Comparison of ENCODE assay signal across 15 cellular contexts in the genomic region with DNA sequence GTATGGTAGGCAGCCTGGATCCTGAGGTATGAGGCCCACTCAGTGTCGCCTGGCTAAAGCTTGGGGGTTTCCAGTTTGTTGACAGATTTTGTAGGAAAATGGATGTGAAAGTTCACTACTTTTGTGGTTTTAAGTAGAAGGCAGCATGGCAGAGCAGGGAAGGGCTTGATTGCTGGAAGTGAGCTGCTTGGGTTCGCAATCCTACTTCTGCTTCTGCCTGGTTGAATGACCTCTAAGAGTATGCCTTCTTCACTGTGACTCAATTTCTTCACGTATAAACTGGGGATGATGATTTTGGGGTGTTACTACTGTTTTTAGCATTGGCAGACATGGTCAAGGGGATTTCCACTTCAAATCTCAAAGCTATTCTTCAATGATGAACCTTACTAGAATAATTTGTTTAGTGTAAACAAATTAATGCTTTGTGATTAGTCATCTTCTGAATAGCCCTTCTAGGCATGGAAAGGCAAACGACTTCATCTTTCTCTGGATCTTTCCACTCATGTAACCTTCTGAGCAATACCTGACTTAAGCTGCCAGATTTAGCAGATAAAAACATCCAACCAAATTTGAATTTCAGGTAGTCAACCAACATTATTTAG. TPM values are rescaled to one million over a fixed set of nuclear protein-coding genes. Genes with fewer than 3 reads are reported as not detected.
A peak's percentile ranks its signal among the peaks of the same experiment; 100 is the strongest.
DNase-seq lines count a peak whose midpoint lies in the region; ATAC-seq and TF ChIP-seq lines count a peak whose summit lies in the region.
"Had no signal": no experiment of that assay in that cellular context is flagged by ENCODE, and none has a peak within 500 bp of the region (broad histone marks: within the 10 kb centered on the region; RNA-seq: fewer than 3 reads in every experiment).

No MANE protein-coding gene starts in this region.

- peaks cover 0 to 39% of the 10 kb centered on the region in 2 donors for H3K4me1 ChIP-seq in left lung

- H3K36me3 Mint-ChIP-seq in CD14-positive monocyte: peaks cover 0 to 2% of the 10 kb centered on the region in 2 donors
- H3K36me3 Mint-ChIP-seq: activated naive CD8-positive, alpha-beta T cell treated with anti-CD3 and anti-CD28 coated beads, Interleukin-2, amount 10 ng/mL, durations not matched to agents 7 days and 5 days had no signal

- H3K4me3 Mint-ChIP-seq in CD14-positive monocyte: peak overlapping the region; percentile 25 to 76
- H3K4me3 Mint-ChIP-seq: activated naive CD8-positive, alpha-beta T cell treated with anti-CD3 and anti-CD28 coated beads, Interleukin-2, amount 10 ng/mL, durations not matched to agents 7 days and 5 days; nephron had no signal

- no peaks in the 10 kb centered on the region for H3K9me3 ChIP-seq in left lung

- H3K27me3 ChIP-seq in left lung: no peaks in the 10 kb centered on the region

- peak overlapping the region; percentile 77 to 94 (median 91) for H3K27ac Mint-ChIP-seq in CD14-positive monocyte
- H3K27ac Mint-ChIP-seq: activated naive CD8-positive, alpha-beta T cell treated with anti-CD3 and anti-CD28 coated beads, Interleukin-2, amount 10 ng/mL, durations not matched to agents 7 days and 5 days; nephron had no signal

- TF ChIP-seq CTCF in CD14-positive monocyte (IDR thresholded peaks at IDR 0.05): no peak
- TF ChIP-seq CTCF in left lung (IDR thresholded peaks at IDR 0.05): no peak

- no peak overlapping the region for H3K4me3 ChIP-seq in left lung
- H3K4me3 ChIP-seq: skin epidermis had no signal

- peak overlapping the region in 1 of 2 donors; percentile 60 for H3K27ac ChIP-seq in left lung

- intact Hi-C loops in CD14-positive monocyte (cut with micrococcal nuclease) (no loop called here), left lung (cut with DNase I) (no loop called here)

- ATAC-seq in GM19351 (IDR thresholded peaks at IDR 0.05; ENCODE audit: unreplicated experiment): peak; percentile 75
- peak; percentile 64 for ATAC-seq in left lung
- ATAC-seq in SK-N-SH treated with all-trans-retinoic acid at 6 μM for 48 hours: no peak
- ATAC-seq in GM19467 (IDR thresholded peaks at IDR 0.05; ENCODE audit: unreplicated experiment): no peak
- no peak for ATAC-seq in HG02970 (IDR thresholded peaks at IDR 0.05; ENCODE audit: low FRiP score, unreplicated experiment)

- H3K36me3 ChIP-seq in left lung: no peaks in the 10 kb centered on the region

- peak; percentile 72 for DNase-seq in CD14-positive monocyte (ENCODE audit: low spot score)
- peak; percentile 79 for DNase-seq in NOMO-1 treated with DMSO at 0.1 percent for 48 hours (lab: John Stamatoyannopoulos, UW; ENCODE audit: unreplicated experiment)
- DNase-seq in left lung: peak in 1 of 2 donors; percentile 39
- DNase-seq in stimulated activated CD4-positive, alpha-beta T cell treated with anti-CD3 and anti-CD28 coated beads, Interleukin-4, amount 100 ng/mL, for 24 hours: no peak
- DNase-seq: activated naive CD8-positive, alpha-beta T cell treated with anti-CD3 and anti-CD28 coated beads, Interleukin-2, amount 10 ng/mL, durations not matched to agents 7 days and 5 days had no signal

- H3K4me1 Mint-ChIP-seq in CD14-positive monocyte: peaks cover 62% of the 10 kb centered on the region
- H3K4me1 Mint-ChIP-seq: nephron had no signal

- no peaks in the 10 kb centered on the region for H3K27me3 Mint-ChIP-seq in CD14-positive monocyte (ENCODE audit: low read depth in 3 of 3)

- H3K9me3 Mint-ChIP-seq in CD14-positive monocyte: no peaks in the 10 kb centered on the region
- H3K9me3 Mint-ChIP-seq: activated naive CD8-positive, alpha-beta T cell treated with anti-CD3 and anti-CD28 coated beads, Interleukin-2, amount 10 ng/mL, durations not matched to agents 7 days and 5 days; nephron had no signal

TF ChIP-seq in SK-N-SH treated with all-trans-retinoic acid at 6 μM for 48 hours, 23 proteins besides CTCF, POLR2A, EP300 and RAD21:
- TF ChIP-seq GLIS3 (CRISPR knock-in tag; IDR thresholded peaks at IDR 0.05) (no peak), ZNF70 (CRISPR knock-in tag; IDR thresholded peaks at IDR 0.05) (no peak), ZFP30 (CRISPR knock-in tag; IDR thresholded peaks at IDR 0.05) (no peak), TCF4 (CRISPR knock-in tag; IDR thresholded peaks at IDR 0.05; ENCODE audit: borderline replicate concordance) (no peak), PPARA (CRISPR knock-in tag; IDR thresholded peaks at IDR 0.05; ENCODE audit: borderline replicate concordance) (no peak), ZNF8 (CRISPR knock-in tag; IDR thresholded peaks at IDR 0.05) (no peak), RARB (CRISPR knock-in tag; IDR thresholded peaks at IDR 0.05) (no peak), ZFP3 (CRISPR knock-in tag; IDR thresholded peaks at IDR 0.05) (no peak)
- TF ChIP-seq, protein P1, sequence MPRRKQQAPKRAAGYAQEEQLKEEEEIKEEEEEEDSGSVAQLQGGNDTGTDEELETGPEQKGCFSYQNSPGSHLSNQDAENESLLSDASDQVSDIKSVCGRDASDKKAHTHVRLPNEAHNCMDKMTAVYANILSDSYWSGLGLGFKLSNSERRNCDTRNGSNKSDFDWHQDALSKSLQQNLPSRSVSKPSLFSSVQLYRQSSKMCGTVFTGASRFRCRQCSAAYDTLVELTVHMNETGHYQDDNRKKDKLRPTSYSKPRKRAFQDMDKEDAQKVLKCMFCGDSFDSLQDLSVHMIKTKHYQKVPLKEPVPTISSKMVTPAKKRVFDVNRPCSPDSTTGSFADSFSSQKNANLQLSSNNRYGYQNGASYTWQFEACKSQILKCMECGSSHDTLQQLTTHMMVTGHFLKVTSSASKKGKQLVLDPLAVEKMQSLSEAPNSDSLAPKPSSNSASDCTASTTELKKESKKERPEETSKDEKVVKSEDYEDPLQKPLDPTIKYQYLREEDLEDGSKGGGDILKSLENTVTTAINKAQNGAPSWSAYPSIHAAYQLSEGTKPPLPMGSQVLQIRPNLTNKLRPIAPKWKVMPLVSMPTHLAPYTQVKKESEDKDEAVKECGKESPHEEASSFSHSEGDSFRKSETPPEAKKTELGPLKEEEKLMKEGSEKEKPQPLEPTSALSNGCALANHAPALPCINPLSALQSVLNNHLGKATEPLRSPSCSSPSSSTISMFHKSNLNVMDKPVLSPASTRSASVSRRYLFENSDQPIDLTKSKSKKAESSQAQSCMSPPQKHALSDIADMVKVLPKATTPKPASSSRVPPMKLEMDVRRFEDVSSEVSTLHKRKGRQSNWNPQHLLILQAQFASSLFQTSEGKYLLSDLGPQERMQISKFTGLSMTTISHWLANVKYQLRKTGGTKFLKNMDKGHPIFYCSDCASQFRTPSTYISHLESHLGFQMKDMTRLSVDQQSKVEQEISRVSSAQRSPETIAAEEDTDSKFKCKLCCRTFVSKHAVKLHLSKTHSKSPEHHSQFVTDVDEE (CRISPR knock-in tag; IDR thresholded peaks at IDR 0.05): no peak
- TF ChIP-seq, protein P2, sequence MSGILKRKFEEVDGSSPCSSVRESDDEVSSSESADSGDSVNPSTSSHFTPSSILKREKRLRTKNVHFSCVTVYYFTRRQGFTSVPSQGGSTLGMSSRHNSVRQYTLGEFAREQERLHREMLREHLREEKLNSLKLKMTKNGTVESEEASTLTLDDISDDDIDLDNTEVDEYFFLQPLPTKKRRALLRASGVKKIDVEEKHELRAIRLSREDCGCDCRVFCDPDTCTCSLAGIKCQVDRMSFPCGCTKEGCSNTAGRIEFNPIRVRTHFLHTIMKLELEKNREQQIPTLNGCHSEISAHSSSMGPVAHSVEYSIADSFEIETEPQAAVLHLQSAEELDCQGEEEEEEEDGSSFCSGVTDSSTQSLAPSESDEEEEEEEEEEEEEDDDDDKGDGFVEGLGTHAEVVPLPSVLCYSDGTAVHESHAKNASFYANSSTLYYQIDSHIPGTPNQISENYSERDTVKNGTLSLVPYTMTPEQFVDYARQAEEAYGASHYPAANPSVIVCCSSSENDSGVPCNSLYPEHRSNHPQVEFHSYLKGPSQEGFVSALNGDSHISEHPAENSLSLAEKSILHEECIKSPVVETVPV (CRISPR knock-in tag; IDR thresholded peaks at IDR 0.05): no peak

RNA-seq across cellular contexts. Expression of a gene that starts 13.2 kb away (rescaled TPM):
- polyA plus RNA-seq in CD14-positive monocyte: not detected
- not detected for total RNA-seq in left lung
- total RNA-seq: activated naive CD8-positive, alpha-beta T cell treated with anti-CD3 and anti-CD28 coated beads, Interleukin-2, amount 10 ng/mL, durations not matched to agents 7 days and 5 days; dermis microvascular lymphatic vessel endothelial cell; frontal cortex; HT1080 had no signal
- polyA plus RNA-seq: BJ had no signal

Comparison
In these comparisons a context has a peak if more than half of its experiments do, and no peak if none do; other contexts are left out.
1. ATAC-seq: peak in GM19351 (single experiment) and left lung (single experiment); none in SK-N-SH treated with all-trans-retinoic acid at 6 μM for 48 hours (single experiment), GM19467 (single experiment) and HG02970 (single experiment).